19 cellular contexts compared by ENCODE assay signal in genomic region chr7:44541-44896, GRCh38.
DNase-seq lines count a peak whose midpoint lies in the region; ATAC-seq, FAIRE-seq and TF ChIP-seq lines count a peak whose summit lies in the region.
"Had no signal": no experiment of that assay in that cellular context is flagged by ENCODE, and none has a peak within 500 bp of the region (broad histone marks: within the 10 kb centered on the region; RNA-seq: fewer than 3 reads in every experiment).

No MANE protein-coding gene starts in this region.

- H3K9me3 ChIP-seq in breast epithelium, result no peaks in the 10 kb centered on the region
- no peaks in the 10 kb centered on the region for H3K9me3 ChIP-seq in mammary epithelial cell (replicated peaks; ENCODE audit: insufficient read depth, low read length)
- H3K9me3 ChIP-seq in kidney (ENCODE audit: control insufficient read depth in 1 of 2, low read length in 2 of 2), result no peaks in the 10 kb centered on the region
- H3K9me3 ChIP-seq: HAP-1 had no signal

- no peaks in the 10 kb centered on the region for H3K79me2 ChIP-seq in mammary epithelial cell (ENCODE audit: insufficient read depth, low read length)

- H2AFZ ChIP-seq in mammary epithelial cell (ENCODE audit: low read depth, low read length), result no peak overlapping the region

- no peaks in the 10 kb centered on the region for H3K4me1 Mint-ChIP-seq in activated T-helper 2 cell treated with anti-CD3 and anti-CD28 coated beads, Interferon-gamma antibody, Interleukin-2, Interleukin-4, amounts not matched to agents 10 μg/mL and 5 μg/mL and 100 μg/mL, durations not matched to agents 14 hours and 24 hours and 36 hours (ENCODE audit: low read depth)
- H3K4me1 Mint-ChIP-seq: B cell had no signal

- in situ Hi-C loops in mammary epithelial cell (cut with MboI; ENCODE audit: low sequenced_read_pairs in 2 of 2), result no loop called here

- H3K36me3 ChIP-seq in breast epithelium, result no peaks in the 10 kb centered on the region
- H3K36me3 ChIP-seq in mammary epithelial cell (ENCODE audit: insufficient read depth, low read length), result no peaks in the 10 kb centered on the region
- no peaks in the 10 kb centered on the region for H3K36me3 ChIP-seq in kidney (ENCODE audit: control insufficient read depth in 1 of 2, insufficient read depth in 2 of 2, low read length in 2 of 2)
- H3K36me3 ChIP-seq: HAP-1 had no signal

- no peak overlapping the region for H3K4me2 ChIP-seq in mammary epithelial cell (ENCODE audit: insufficient read depth, low read depth, low read length)
- H3K4me2 ChIP-seq: KMS-11 had no signal

- H3K4me1 ChIP-seq in breast epithelium (no peaks in the 10 kb centered on the region), mammary epithelial cell (ENCODE audit: insufficient read depth, low read length) (no peaks in the 10 kb centered on the region), kidney (ENCODE audit: control insufficient read depth in 1 of 2, insufficient read depth in 1 of 2, low read depth in 1 of 2, low read length in 2 of 2) (no peaks in the 10 kb centered on the region)
- H3K4me1 ChIP-seq: HAP-1 had no signal

- no peak overlapping the region for H3K9ac ChIP-seq in mammary epithelial cell (ENCODE audit: insufficient read depth, low read length)
- H3K9ac ChIP-seq in kidney (ENCODE audit: low read length in 2 of 2), result no peak overlapping the region
- H3K9ac ChIP-seq: KMS-11 had no signal

- H3K27ac ChIP-seq in breast epithelium (no peak overlapping the region), mammary epithelial cell (ENCODE audit: insufficient read depth, low read depth, low read length) (no peak overlapping the region), kidney (ENCODE audit: low read depth in 2 of 2, low read length in 2 of 2) (no peak overlapping the region)
- H3K27ac ChIP-seq: KMS-11 had no signal

- H4K20me1 ChIP-seq in mammary epithelial cell (ENCODE audit: insufficient read depth, low read length), result no peaks in the 10 kb centered on the region

- no peaks in the 10 kb centered on the region for H3K27me3 Mint-ChIP-seq in activated T-helper 2 cell treated with anti-CD3 and anti-CD28 coated beads, Interferon-gamma antibody, Interleukin-2, Interleukin-4, amounts not matched to agents 10 μg/mL and 5 μg/mL and 100 μg/mL, durations not matched to agents 14 hours and 24 hours and 36 hours (ENCODE audit: low read depth)

- no peaks in the 10 kb centered on the region for H3K36me3 Mint-ChIP-seq in activated T-helper 2 cell treated with anti-CD3 and anti-CD28 coated beads, Interferon-gamma antibody, Interleukin-2, Interleukin-4, amounts not matched to agents 10 μg/mL and 5 μg/mL and 100 μg/mL, durations not matched to agents 14 hours and 24 hours and 36 hours (ENCODE audit: low read depth)

- no peak for ATAC-seq in sciatic nerve

- no peaks in the 10 kb centered on the region for H3K9me3 Mint-ChIP-seq in activated T-helper 2 cell treated with anti-CD3 and anti-CD28 coated beads, Interferon-gamma antibody, Interleukin-2, Interleukin-4, amounts not matched to agents 10 μg/mL and 5 μg/mL and 100 μg/mL, durations not matched to agents 14 hours and 24 hours and 36 hours
- H3K9me3 Mint-ChIP-seq: CD4-positive, alpha-beta T cell had no signal

- TF ChIP-seq CTCF in breast epithelium (IDR thresholded peaks at IDR 0.05), result no peak
- no peak for TF ChIP-seq CTCF in mammary epithelial cell (conservative IDR thresholded peaks at IDR 0.05 in 1 of 2, IDR thresholded peaks at IDR 0.05 in 1 of 2; ENCODE audit: extremely low read depth in 1 of 2, insufficient read depth in 1 of 2, low read depth in 1 of 2, low read length in 2 of 2)
- no peak for TF ChIP-seq CTCF in kidney (IDR thresholded peaks at IDR 0.05; ENCODE audit: borderline replicate concordance, extremely low read depth, insufficient read depth)

- no peak for TF ChIP-seq POLR2A in breast epithelium (IDR thresholded peaks at IDR 0.05)
- TF ChIP-seq POLR2A in GM12891 (IDR thresholded peaks at IDR 0.05; ENCODE audit: low read depth, low read length), result no peak

- FAIRE-seq in kidney (lab: Jason Lieb, UNC), result no peak
- FAIRE-seq in GM12891 (lab: Jason Lieb, UNC), result no peak

- DNase-seq in breast epithelium (ENCODE audit: low spot score in 2 of 2), result peak; percentile 12 to 14
- DNase-seq in mammary epithelial cell, result no peak
- DNase-seq in activated T-helper 2 cell treated with anti-CD3 and anti-CD28 coated beads, Interferon-gamma antibody, Interleukin-2, Interleukin-4, amounts not matched to agents 10 μg/mL and 5 μg/mL and 100 μg/mL, durations not matched to agents 14 hours and 24 hours and 36 hours (ENCODE audit: low spot score), result peak; percentile 6
- DNase-seq in kidney, result peak; percentile 34
- peak; percentile 35 for DNase-seq in sciatic nerve (ENCODE audit: low spot score)
- DNase-seq in GM12891 (ENCODE audit: insufficient read length, low spot score), result no peak
- DNase-seq in activated effector memory CD4-positive, alpha-beta T cell treated with Interleukin-2 at 50 U/mL for 16 hours, result no peak
- DNase-seq: Calu3; CD4-positive, alpha-beta T cell; NCI-H1436; NCI-H2029; NCI-H2171; NCI-H446; NCI-H69; NK-92 treated with Interleukin-12 subunit alpha and Interleukin-12 subunit beta, amount 100 ng/mL, for 24 hours; RPMI8226 had no signal

- H3K27ac Mint-ChIP-seq in activated T-helper 2 cell treated with anti-CD3 and anti-CD28 coated beads, Interferon-gamma antibody, Interleukin-2, Interleukin-4, amounts not matched to agents 10 μg/mL and 5 μg/mL and 100 μg/mL, durations not matched to agents 14 hours and 24 hours and 36 hours, result no peak overlapping the region
- H3K27ac Mint-ChIP-seq: B cell; CD4-positive, alpha-beta T cell had no signal

- intact Hi-C loops in breast epithelium (cut with DNase I; ENCODE audit: low total_unique reads), result no loop called here
- intact Hi-C loops in mammary epithelial cell (cut with micrococcal nuclease), result no loop called here
- intact Hi-C loops in activated T-helper 2 cell treated with anti-CD3 and anti-CD28 coated beads, Interferon-gamma antibody, Interleukin-2, Interleukin-4, amounts not matched to agents 10 μg/mL and 5 μg/mL and 100 μg/mL, durations not matched to agents 14 hours and 24 hours and 36 hours (cut with micrococcal nuclease), result no loop called here
- intact Hi-C loops in kidney (cut with DNase I), result no loop called here
- intact Hi-C loops in sciatic nerve (cut with DNase I), result no loop called here

- 91% methylated on average over 8 of the region's 12 CpGs for WGBS in mammary epithelial cell (ENCODE audit: low coverage, missing lambda C conversion rate)

- CTCF ChIA-PET in mammary epithelial cell (lab: Charles Lee; ENCODE audit: low non-redundant PET), result no interaction called here

- H3K27me3 ChIP-seq in breast epithelium, result peaks cover 0 to 21% of the 10 kb centered on the region in 2 donors
- no peaks in the 10 kb centered on the region for H3K27me3 ChIP-seq in mammary epithelial cell (ENCODE audit: insufficient read depth, low read length)

- dilution Hi-C loops in mammary epithelial cell (cut with HindIII; ENCODE audit: low sequenced_read_pairs), result no loop called here

- BruUV-seq in mammary epithelial cell (replicated peaks; lab: Mats Ljungman, UMichigan), result no TSS peak

- no peak overlapping the region for H3K4me3 Mint-ChIP-seq in activated T-helper 2 cell treated with anti-CD3 and anti-CD28 coated beads, Interferon-gamma antibody, Interleukin-2, Interleukin-4, amounts not matched to agents 10 μg/mL and 5 μg/mL and 100 μg/mL, durations not matched to agents 14 hours and 24 hours and 36 hours (ENCODE audit: low read depth)
- H3K4me3 Mint-ChIP-seq: B cell; CD4-positive, alpha-beta T cell had no signal

- H3K4me3 ChIP-seq in breast epithelium (no peak overlapping the region), mammary epithelial cell (replicated peaks in 1 of 3; ENCODE audit: insufficient read depth in 1 of 3, low read depth in 2 of 3, low read length in 3 of 3) (no peak overlapping the region), kidney (ENCODE audit: low read length in 2 of 2) (no peak overlapping the region)
- H3K4me3 ChIP-seq: HAP-1 had no signal

TF ChIP-seq in GM12891, 5 proteins besides CTCF, POLR2A, EP300 and RAD21:
- TF ChIP-seq POU2F2 (IDR thresholded peaks at IDR 0.05; ENCODE audit: low read depth, low read length) (no peak), TAF1 (IDR thresholded peaks at IDR 0.05; ENCODE audit: low read depth, low read length) (no peak)
TF ChIP-seq in GM12891: peak in this region for 0.

Comparison
In these comparisons a context has a peak if more than half of its experiments do, and no peak if none do; other contexts are left out.
1. DNase-seq: peak in breast epithelium (2 of 2), activated T-helper 2 cell treated with anti-CD3 and anti-CD28 coated beads, Interferon-gamma antibody, Interleukin-2, Interleukin-4, amounts not matched to agents 10 μg/mL and 5 μg/mL and 100 μg/mL, durations not matched to agents 14 hours and 24 hours and 36 hours (single experiment), kidney (single experiment) and sciatic nerve (single experiment); none in mammary epithelial cell (single experiment), GM12891 (single experiment) and activated effector memory CD4-positive, alpha-beta T cell treated with Interleukin-2 at 50 U/mL for 16 hours (single experiment).